23 cellular contexts compared by ENCODE assay signal in the genomic region with DNA sequence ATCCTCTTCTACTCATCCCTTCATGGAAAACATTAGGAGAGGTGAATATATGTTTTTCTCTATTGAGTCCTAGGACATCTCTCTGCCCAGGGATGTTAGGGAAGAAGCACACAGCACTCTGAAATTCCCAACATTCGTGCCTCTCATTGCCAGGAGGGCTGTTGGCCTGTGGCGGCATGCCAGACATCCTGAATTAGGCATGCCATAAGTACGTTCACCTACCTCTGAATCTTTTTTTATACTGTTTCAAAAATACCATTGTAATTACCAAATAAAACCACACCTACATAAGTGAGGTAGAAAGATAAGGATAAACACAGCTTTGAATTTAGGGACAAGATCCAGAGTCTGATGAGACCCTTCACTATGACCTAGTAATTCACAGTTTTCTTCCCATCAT.
A peak's percentile ranks its signal among the peaks of the same experiment; 100 is the strongest.
DNase-seq lines count a peak whose midpoint lies in the region; ATAC-seq and TF ChIP-seq lines count a peak whose summit lies in the region.
"Had no signal": no experiment of that assay in that cellular context is flagged by ENCODE, and none has a peak within 500 bp of the region (broad histone marks: within the 10 kb centered on the region; RNA-seq: fewer than 3 reads in every experiment).

No MANE protein-coding gene starts in this region.

- CTCF ChIA-PET in MCF 10A (lab: Yijun Ruan, JAX) = interaction anchor here (1.1 kb wide), 1 partner anchor 216 kb away, joined by 3 read pairs; no protein-coding TSS in a partner anchor
- CTCF ChIA-PET in RWPE1 (lab: Yijun Ruan, JAX) = no interaction called here

- H3K27me3 ChIP-seq in breast epithelium (no peaks in the 10 kb centered on the region), aorta (ENCODE audit: control insufficient read depth in 1 of 2, insufficient read depth in 2 of 2, low read length in 1 of 2) (no peaks in the 10 kb centered on the region), endodermal cell (ENCODE audit: control insufficient read depth, insufficient read depth, low read length, poor library complexity, severe bottlenecking) (no peaks in the 10 kb centered on the region)
- H3K27me3 ChIP-seq: BE2C had no signal

- DNase-seq in MCF 10A (ENCODE audit: unreplicated experiment) (peak; percentile 52), breast epithelium (ENCODE audit: low spot score in 2 of 2) (no peak), RWPE1 (ENCODE audit: low spot score) (peak; percentile 50), epithelial cell of esophagus (ENCODE audit: low read depth) (peak; percentile 89), aorta (no peak), endodermal cell (no peak)
- DNase-seq in activated T-cell treated with anti-CD3 and anti-CD28 coated beads, Interleukin-2, amount 50 U/mL, for 4 hours = no peak
- no peak for DNase-seq in activated CD4-positive, CD25-positive, alpha-beta regulatory T cell treated with anti-CD3 and anti-CD28 coated beads, Interleukin-2, amount 50 U/mL, for 72 hours
- DNase-seq: 8988T; ACHN; BE2C; CD4-positive, alpha-beta memory T cell; COR-L47; DND-41; IMR-90; KG1; NCI-H1048; NCI-H1417; NCI-H1694; NCI-H2029 treated with DMSO at 0.1 percent for 48 hours; NCI-H526 treated with DMSO at 0.1 percent for 48 hours; SHP77 treated with DMSO at 0.1 percent for 48 hours had no signal

- H3K27ac ChIP-seq in breast epithelium (no peak overlapping the region), RWPE1 (no peak overlapping the region; the same call in 1 of the 2 replicates), aorta (ENCODE audit: low read depth in 1 of 2, low read length in 2 of 2) (no peak overlapping the region), endodermal cell (ENCODE audit: low read depth, low read length) (no peak overlapping the region)

- no peak for TF ChIP-seq POLR2A in breast epithelium (IDR thresholded peaks at IDR 0.05)

- H3K4me3 ChIP-seq in breast epithelium = no peak overlapping the region
- H3K4me3 ChIP-seq in epithelial cell of esophagus (ENCODE audit: low read length) = no peak overlapping the region
- H3K4me3 ChIP-seq in aorta (ENCODE audit: low read length in 2 of 2) = no peak overlapping the region
- H3K4me3 ChIP-seq in endodermal cell (ENCODE audit: low read length) = no peak overlapping the region

- H3K9me3 Mint-ChIP-seq in MCF 10A (ENCODE audit: unreplicated experiment) (no peaks in the 10 kb centered on the region), endodermal cell (peaks cover 20% of the 10 kb centered on the region)
- H3K9me3 Mint-ChIP-seq in activated T-cell treated with anti-CD3 and anti-CD28 coated beads, Interleukin-2, amount 50 U/mL, for 4 hours = peaks cover 17% of the 10 kb centered on the region

- H3K9me3 ChIP-seq in breast epithelium (peaks cover 0 to 5% of the 10 kb centered on the region in 2 donors), aorta (ENCODE audit: control insufficient read depth, low read length) (no peaks in the 10 kb centered on the region), endodermal cell (ENCODE audit: control insufficient read depth, low read length) (peaks cover 20% of the 10 kb centered on the region)
- H3K9me3 ChIP-seq: BE2C had no signal

- no peaks in the 10 kb centered on the region for H3K36me3 Mint-ChIP-seq in MCF 10A (ENCODE audit: insufficient read depth, unreplicated experiment)
- no peaks in the 10 kb centered on the region for H3K36me3 Mint-ChIP-seq in activated T-cell treated with anti-CD3 and anti-CD28 coated beads, Interleukin-2, amount 50 U/mL, for 4 hours (ENCODE audit: insufficient read depth)
- no peaks in the 10 kb centered on the region for H3K36me3 Mint-ChIP-seq in endodermal cell (ENCODE audit: low read depth)
- H3K36me3 Mint-ChIP-seq: CD4-positive, alpha-beta memory T cell had no signal

- POLR2A ChIA-PET in MCF 10A (lab: Yijun Ruan, JAX) (interaction anchor here (1.3 kb wide), 1 partner anchor 14 kb away, joined by 6 read pairs; no protein-coding TSS in a partner anchor), RWPE1 (lab: Yijun Ruan, JAX; ENCODE audit: low non-redundant PET) (no interaction called here)

- WGBS in aorta, 2 donors = 62 to 70% methylated on average over 3 of the region's 3 CpGs
- WGBS in endodermal cell (ENCODE audit: insufficient coverage in 1 of 2, insufficient read length in 1 of 2), 2 experiments = 89 to 92% methylated on average over 1 to 3 of the region's 3 CpGs

- BruUV-seq in MCF 10A (replicated peaks; lab: Mats Ljungman, UMichigan) = no TSS peak

- peaks cover 13% of the 10 kb centered on the region for H3K4me1 Mint-ChIP-seq in MCF 10A (ENCODE audit: insufficient read depth, unreplicated experiment)
- H3K4me1 Mint-ChIP-seq in activated T-cell treated with anti-CD3 and anti-CD28 coated beads, Interleukin-2, amount 50 U/mL, for 4 hours (ENCODE audit: low read depth) = no peaks in the 10 kb centered on the region
- peaks cover 4% of the 10 kb centered on the region for H3K4me1 Mint-ChIP-seq in endodermal cell

- no peaks in the 10 kb centered on the region for H3K4me1 ChIP-seq in breast epithelium
- H3K4me1 ChIP-seq in aorta (ENCODE audit: control insufficient read depth in 1 of 2, insufficient read depth in 2 of 2, low read length in 2 of 2) = no peaks in the 10 kb centered on the region
- no peaks in the 10 kb centered on the region for H3K4me1 ChIP-seq in endodermal cell (ENCODE audit: control insufficient read depth, insufficient read depth, low read length)
- H3K4me1 ChIP-seq: BE2C had no signal

- TF ChIP-seq CTCF in MCF 10A (IDR thresholded peaks at IDR 0.05; ENCODE audit: unreplicated experiment) (no peak), breast epithelium (IDR thresholded peaks at IDR 0.05) (no peak), RWPE1 (conservative IDR thresholded peaks at IDR 0.05; ENCODE audit: low read depth) (no peak), epithelial cell of esophagus (IDR thresholded peaks at IDR 0.05; ENCODE audit: insufficient read depth, low read depth, low read length, missing control alignments) (no peak), endodermal cell (conservative IDR thresholded peaks at IDR 0.05) (no peak)

- H3K27ac Mint-ChIP-seq in MCF 10A (ENCODE audit: low read depth, unreplicated experiment) (no peak overlapping the region), endodermal cell (no peak overlapping the region)
- H3K27ac Mint-ChIP-seq: CD4-positive, alpha-beta memory T cell had no signal

- H3K4me3 Mint-ChIP-seq in MCF 10A (ENCODE audit: unreplicated experiment) = no peak overlapping the region
- no peak overlapping the region for H3K4me3 Mint-ChIP-seq in activated T-cell treated with anti-CD3 and anti-CD28 coated beads, Interleukin-2, amount 50 U/mL, for 4 hours
- no peak overlapping the region for H3K4me3 Mint-ChIP-seq in endodermal cell
- H3K4me3 Mint-ChIP-seq: CD4-positive, alpha-beta memory T cell had no signal

- H3K27me3 Mint-ChIP-seq in MCF 10A (ENCODE audit: insufficient read depth, unreplicated experiment) (no peaks in the 10 kb centered on the region), endodermal cell (ENCODE audit: insufficient read depth) (no peaks in the 10 kb centered on the region)
- peaks cover 2% of the 10 kb centered on the region for H3K27me3 Mint-ChIP-seq in activated T-cell treated with anti-CD3 and anti-CD28 coated beads, Interleukin-2, amount 50 U/mL, for 4 hours (ENCODE audit: low read depth)

- H3K36me3 ChIP-seq in breast epithelium = no peaks in the 10 kb centered on the region
- no peaks in the 10 kb centered on the region for H3K36me3 ChIP-seq in aorta (ENCODE audit: control insufficient read depth in 1 of 2, insufficient read depth in 2 of 2, low read length in 1 of 2)
- no peaks in the 10 kb centered on the region for H3K36me3 ChIP-seq in endodermal cell (ENCODE audit: control insufficient read depth, insufficient read depth, low read length)
- H3K36me3 ChIP-seq: BE2C had no signal

- ATAC-seq in activated T-cell treated with anti-CD3 and anti-CD28 coated beads, Interleukin-2, amount 50 U/mL, for 4 hours = no peak
- ATAC-seq in aorta (ENCODE audit: low FRiP score) = no peak
- ATAC-seq: HCT116 had no signal

- no peak overlapping the region for H3K9ac ChIP-seq in endodermal cell (ENCODE audit: extremely low read depth, low read length, poor library complexity, severe bottlenecking)

- intact Hi-C loops in MCF 10A (cut with micrococcal nuclease) = no loop called here
- intact Hi-C loops in breast epithelium (cut with DNase I; ENCODE audit: low total_unique reads) = no loop called here
- intact Hi-C loops in aorta (cut with DNase I) = no loop called here

Comparison
In these comparisons a context has a peak if more than half of its experiments do, and no peak if none do; other contexts are left out.
1. DNase-seq: peak in MCF 10A (single experiment), RWPE1 (single experiment) and epithelial cell of esophagus (single experiment); none in breast epithelium (0 of 2), activated T-cell treated with anti-CD3 and anti-CD28 coated beads, Interleukin-2, amount 50 U/mL, for 4 hours (single experiment), aorta (0 of 2), activated CD4-positive, CD25-positive, alpha-beta regulatory T cell treated with anti-CD3 and anti-CD28 coated beads, Interleukin-2, amount 50 U/mL, for 72 hours (single experiment) and endodermal cell (single experiment).